In the genomic region with DNA sequence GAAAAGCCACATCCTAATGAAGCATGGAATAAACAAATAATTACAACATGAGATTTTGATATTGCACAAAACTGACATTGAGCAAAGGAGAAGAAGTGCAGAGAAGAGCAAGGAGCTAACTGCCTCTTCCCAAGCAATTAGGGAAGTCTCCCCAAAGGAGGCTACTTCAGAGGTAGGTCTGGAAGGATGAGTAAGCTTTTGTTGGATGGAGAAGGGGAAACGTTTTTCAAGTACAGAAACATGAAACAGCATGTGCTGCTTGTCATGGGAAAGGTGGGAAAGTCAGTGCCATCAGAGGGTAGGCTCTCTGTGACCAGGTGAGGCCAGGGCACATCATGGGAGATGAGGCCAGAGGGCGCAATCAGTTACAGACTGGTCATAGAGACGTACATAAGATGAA, we compare ENCODE assay signal across 24 cellular contexts.
DNase-seq lines count a peak whose midpoint lies in the region; ATAC-seq, FAIRE-seq and TF ChIP-seq lines count a peak whose summit lies in the region.
"Had no signal": no experiment of that assay in that cellular context is flagged by ENCODE, and none has a peak within 500 bp of the region (broad histone marks: within the 10 kb centered on the region; RNA-seq: fewer than 3 reads in every experiment).

No MANE protein-coding gene starts in this region.

- H3K9me3 Mint-ChIP-seq in CD4-positive, alpha-beta T cell, result no peaks in the 10 kb centered on the region
- H3K9me3 Mint-ChIP-seq: activated CD8-positive, alpha-beta T cell treated with anti-CD3 and anti-CD28 coated beads for 36 hours; naive thymus-derived CD8-positive, alpha-beta T cell had no signal

- H3K4me3 ChIP-seq in A549, result no peak overlapping the region
- H3K4me3 ChIP-seq: body of pancreas, left ventricle myocardium inferior, right atrium auricular region, testis, vagina had no signal

- H3K27me3 Mint-ChIP-seq in CD4-positive, alpha-beta T cell, result no peaks in the 10 kb centered on the region
- H3K27me3 Mint-ChIP-seq: activated CD8-positive, alpha-beta T cell treated with anti-CD3 and anti-CD28 coated beads for 36 hours had no signal

- no peak overlapping the region for H3K4me2 ChIP-seq in A549

- CTCF ChIA-PET in A549 (lab: Yijun Ruan, JAX), result no interaction called here
- CTCF ChIA-PET in CD4-positive, alpha-beta T cell (lab: Charles Lee), result no interaction called here

- no peak for TF ChIP-seq RAD21 in A549 (conservative IDR thresholded peaks at IDR 0.05 in 1 of 2, IDR thresholded peaks at IDR 0.05 in 1 of 2)

- no peak for TF ChIP-seq POLR2A in A549 (IDR thresholded peaks at IDR 0.05; ENCODE audit: low read length)

- no peak for TF ChIP-seq EP300 in A549 (IDR thresholded peaks at IDR 0.05)

- FAIRE-seq in A549 (lab: Jason Lieb, UNC) (no peak), GM19239 (lab: Jason Lieb, UNC) (peak; percentile 44)

- intact Hi-C loops in CD4-positive, alpha-beta T cell (cut with DNase I, micrococcal nuclease), result no loop called here

- peak overlapping the region; percentile 60 to 64; a peak in 5 of 6 replicates for H3K27ac ChIP-seq in A549
- H3K27ac ChIP-seq in CD4-positive, alpha-beta T cell (ENCODE audit: low read depth, low read length), result no peak overlapping the region
- H3K27ac ChIP-seq: body of pancreas, left ventricle myocardium inferior, parathyroid adenoma, right atrium auricular region, testis, vagina had no signal

- peaks cover 7% of the 10 kb centered on the region for H3K4me1 Mint-ChIP-seq in CD4-positive, alpha-beta T cell (ENCODE audit: low read depth)

- POLR2A ChIA-PET in A549 (lab: Yijun Ruan, JAX), result no interaction called here
- POLR2A ChIA-PET in CD4-positive, alpha-beta T cell (lab: Charles Lee), result no interaction called here

- no peak overlapping the region for H3K4me3 Mint-ChIP-seq in CD4-positive, alpha-beta T cell
- H3K4me3 Mint-ChIP-seq: activated CD8-positive, alpha-beta T cell treated with anti-CD3 and anti-CD28 coated beads for 36 hours; naive thymus-derived CD8-positive, alpha-beta T cell had no signal

- H3K27me3 ChIP-seq in CD4-positive, alpha-beta T cell (ENCODE audit: control insufficient read depth, insufficient read depth, low read length), result no peaks in the 10 kb centered on the region
- H3K27me3 ChIP-seq: body of pancreas, right atrium auricular region, testis, vagina had no signal

- DNase-seq in A549 (ENCODE audit: low read depth in 1 of 2, low spot score in 1 of 2), result no peak
- no peak for DNase-seq in GM19239 (ENCODE audit: insufficient read length, low spot score)
- DNase-seq in SKM-1 (lab: John Stamatoyannopoulos, UW; ENCODE audit: unreplicated experiment), result peak; percentile 48
- DNase-seq in fibroblast of gingiva (ENCODE audit: low read depth), result peak; percentile 44
- no peak for DNase-seq in CD4-positive, alpha-beta T cell
- DNase-seq: ACHN; activated CD8-positive, alpha-beta T cell treated with anti-CD3 and anti-CD28 coated beads for 36 hours; activated effector memory CD4-positive, alpha-beta T cell treated with anti-CD3 and anti-CD28 coated beads, Interleukin-2, amount 50 U/mL, for 16 hours; body of pancreas; C1 segment of cervical spinal cord; DMS 273 treated with DMSO at 0.1 percent for 48 hours; left ventricle myocardium inferior; midbrain; naive thymus-derived CD8-positive, alpha-beta T cell; stimulated activated CD4-positive, alpha-beta T cell treated with anti-CD3 and anti-CD28 coated beads, Interleukin-4, amount 100 ng/mL, for 4 hours; stimulated activated naive CD4-positive, alpha-beta T cell; testis had no signal

- peaks cover 3% of the 10 kb centered on the region; the same call in 1 of the 3 replicates for H3K9me3 ChIP-seq in A549
- H3K9me3 ChIP-seq in CD4-positive, alpha-beta T cell (ENCODE audit: control insufficient read depth, low read length), result no peaks in the 10 kb centered on the region
- H3K9me3 ChIP-seq: body of pancreas, left ventricle myocardium inferior, right atrium auricular region, testis, vagina had no signal

- peaks cover 33% of the 10 kb centered on the region for H3K4me1 ChIP-seq in A549
- H3K4me1 ChIP-seq: parathyroid adenoma, right atrium auricular region, testis had no signal

- H3K36me3 Mint-ChIP-seq in CD4-positive, alpha-beta T cell (ENCODE audit: low read depth), result no peaks in the 10 kb centered on the region
- H3K36me3 Mint-ChIP-seq: naive thymus-derived CD8-positive, alpha-beta T cell had no signal

- H3K27ac Mint-ChIP-seq in CD4-positive, alpha-beta T cell, result no peak overlapping the region
- H3K27ac Mint-ChIP-seq: activated CD8-positive, alpha-beta T cell treated with anti-CD3 and anti-CD28 coated beads for 36 hours; naive thymus-derived CD8-positive, alpha-beta T cell had no signal

- ATAC-seq in A549 (no peak), HG03469 (IDR thresholded peaks at IDR 0.05; ENCODE audit: unreplicated experiment) (no peak), GM21576 (IDR thresholded peaks at IDR 0.05; ENCODE audit: unreplicated experiment) (no peak), GM18870 (IDR thresholded peaks at IDR 0.05; ENCODE audit: unreplicated experiment) (no peak)
- no peak for ATAC-seq in CD4-positive, alpha-beta T cell (ENCODE audit: poor library complexity)
- ATAC-seq: activated CD4-positive, CD25-positive, alpha-beta regulatory T cell treated with anti-CD3 and anti-CD28 coated beads, Interleukin-2, amount 50 U/mL, for 24 hours; activated CD8-positive, alpha-beta T cell treated with anti-CD3 and anti-CD28 coated beads for 36 hours; body of pancreas; naive thymus-derived CD8-positive, alpha-beta T cell had no signal

- WGBS in A549 (ENCODE audit: missing lambda C conversion rate), result 67% methylated on average over 3 of the region's 3 CpGs

- no peak for TF ChIP-seq CTCF in A549 (IDR thresholded peaks at IDR 0.05)
- no peak for TF ChIP-seq CTCF in CD4-positive, alpha-beta T cell (IDR thresholded peaks at IDR 0.05)

TF ChIP-seq in A549, 52 proteins besides CTCF, POLR2A, EP300 and RAD21:
- no peak for TF ChIP-seq FOSB (CRISPR knock-in tag; IDR thresholded peaks at IDR 0.05)
- no peak for TF ChIP-seq HDAC2 (IDR thresholded peaks at IDR 0.05)
- no peak for TF ChIP-seq FOSL2 (IDR thresholded peaks at IDR 0.05)
- TF ChIP-seq FOSL2 (CRISPR knock-in tag; IDR thresholded peaks at IDR 0.05), result no peak
- no peak for TF ChIP-seq HOXB13 (CRISPR knock-in tag; IDR thresholded peaks at IDR 0.05; ENCODE audit: low read depth)
- TF ChIP-seq KDM1A (IDR thresholded peaks at IDR 0.05; ENCODE audit: low read depth), result no peak
- TF ChIP-seq FOXS1 (CRISPR knock-in tag; IDR thresholded peaks at IDR 0.05), result no peak
- TF ChIP-seq, protein P1, sequence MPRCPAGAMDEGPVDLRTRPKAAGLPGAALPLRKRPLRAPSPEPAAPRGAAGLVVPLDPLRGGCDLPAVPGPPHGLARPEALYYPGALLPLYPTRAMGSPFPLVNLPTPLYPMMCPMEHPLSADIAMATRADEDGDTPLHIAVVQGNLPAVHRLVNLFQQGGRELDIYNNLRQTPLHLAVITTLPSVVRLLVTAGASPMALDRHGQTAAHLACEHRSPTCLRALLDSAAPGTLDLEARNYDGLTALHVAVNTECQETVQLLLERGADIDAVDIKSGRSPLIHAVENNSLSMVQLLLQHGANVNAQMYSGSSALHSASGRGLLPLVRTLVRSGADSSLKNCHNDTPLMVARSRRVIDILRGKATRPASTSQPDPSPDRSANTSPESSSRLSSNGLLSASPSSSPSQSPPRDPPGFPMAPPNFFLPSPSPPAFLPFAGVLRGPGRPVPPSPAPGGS (IDR thresholded peaks at IDR 0.05), result no peak
- TF ChIP-seq NR3C1 (IDR thresholded peaks at IDR 0.05), result no peak

Comparison
In these comparisons a context has a peak if more than half of its experiments do, and no peak if none do; other contexts are left out.
1. DNase-seq: peak in SKM-1 (single experiment) and fibroblast of gingiva (single experiment); none in A549 (0 of 2), GM19239 (single experiment) and CD4-positive, alpha-beta T cell (0 of 10).